Comparison of ENCODE assay signal across 9 cellular contexts in the genomic region with DNA sequence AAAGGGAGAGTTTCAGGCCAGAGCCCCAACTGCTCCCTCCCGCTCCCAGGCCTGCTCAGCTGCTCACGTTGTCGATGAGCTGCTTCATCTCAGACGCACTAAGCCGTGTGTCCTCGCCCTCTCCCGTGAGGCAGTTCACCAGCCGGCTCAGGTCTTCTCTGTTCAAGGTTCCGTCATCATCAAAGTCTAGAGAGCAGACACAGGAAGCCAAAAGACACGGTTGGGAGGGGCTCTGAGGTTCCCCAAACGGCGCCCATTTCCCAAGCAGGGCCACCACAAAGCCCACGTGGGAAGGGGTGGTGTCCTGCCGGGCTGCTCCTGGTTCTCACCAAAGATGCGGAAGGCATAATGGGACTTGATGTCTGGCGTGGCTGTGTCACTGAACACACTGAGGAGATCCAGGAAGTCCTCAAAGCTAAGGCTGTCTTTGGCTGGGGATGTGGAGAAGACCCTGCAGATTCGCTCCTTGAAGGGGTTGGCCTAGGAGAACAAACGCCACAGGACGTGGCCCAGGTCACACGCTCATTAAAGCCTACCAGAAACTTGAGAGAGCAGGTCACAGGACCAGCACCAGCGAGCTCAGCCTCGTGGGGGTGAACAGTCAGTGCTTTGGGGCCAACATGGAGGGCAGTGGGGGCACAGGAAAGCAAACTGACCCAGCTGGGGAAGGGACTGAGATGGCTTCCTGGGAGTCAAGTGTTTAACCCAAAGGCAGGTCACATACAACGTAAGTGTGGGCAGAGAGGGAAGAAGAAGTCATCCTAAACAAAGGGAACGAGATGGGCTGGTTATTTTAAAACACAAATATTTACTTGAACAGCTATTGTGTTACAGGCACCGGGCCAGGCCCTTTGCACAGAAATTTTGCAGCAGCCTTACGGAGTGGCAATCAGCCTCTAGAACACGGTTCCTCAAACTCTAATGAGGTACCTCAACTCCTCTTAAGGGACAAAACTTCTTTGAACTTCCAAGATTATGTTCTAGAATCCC. TPM values are rescaled to one million over a fixed set of nuclear protein-coding genes. Genes with fewer than 3 reads are reported as not detected.
A peak's percentile ranks its signal among the peaks of the same experiment; 100 is the strongest.
DNase-seq lines count a peak whose midpoint lies in the region; ATAC-seq, FAIRE-seq and TF ChIP-seq lines count a peak whose summit lies in the region.
"Had no signal": no experiment of that assay in that cellular context is flagged by ENCODE, and none has a peak within 500 bp of the region (broad histone marks: within the 10 kb centered on the region; RNA-seq: fewer than 3 reads in every experiment).

No MANE protein-coding gene starts in this region.

- RAD21 ChIA-PET in GM12878 (lab: Charles Lee; ENCODE audit: unreplicated experiment), result interaction anchor here (0.8 to 3.6 kb wide), 15 partner anchors 9 to 130 kb away, joined by 3 to 47 read pairs (median 4); a partner anchor contains a TSS

- 11% methylated on average over 27 of the region's 27 CpGs for WGBS in GM12878 (ENCODE audit: insufficient coverage, insufficient replicate concordance, low lambda C conversion rate, missing lambda C conversion rate)

- 0 out of 2 replicates have a peak, but pooled peaks cover 2% of the 10 kb centered on the region for H3F3A ChIP-seq in DOHH2 (ENCODE audit: control insufficient read depth, insufficient read depth)

- H3K9me3 ChIP-seq in DOHH2 (ENCODE audit: control insufficient read depth, insufficient read depth, low read length) (no peaks in the 10 kb centered on the region), GM12878 (replicated peaks; ENCODE audit: control insufficient read depth, insufficient read depth, low read length) (no peaks in the 10 kb centered on the region)

- in situ Hi-C loops in GM12878 (cut with MboI), result no loop called here

- H3K36me3 ChIP-seq in DOHH2 (ENCODE audit: control insufficient read depth, low read length) (peaks cover 41% of the 10 kb centered on the region), GM12878 (ENCODE audit: control insufficient read depth in 2 of 2, insufficient read depth in 2 of 2, low read length in 1 of 2) (peaks cover 14 to 16% of the 10 kb centered on the region in 2 experiments; a peak in 3 of 4 replicates), rectal smooth muscle tissue (ENCODE audit: control insufficient read depth, insufficient read depth, low read length) (peaks cover 24% of the 10 kb centered on the region)

- H3K4me1 ChIP-seq in DOHH2 (ENCODE audit: control insufficient read depth, low read length) (peaks cover 35% of the 10 kb centered on the region), GM12878 (ENCODE audit: control insufficient read depth, insufficient read depth, low read length) (peaks cover 28% of the 10 kb centered on the region), rectal smooth muscle tissue (ENCODE audit: control insufficient read depth, insufficient read depth, low read length) (peaks cover 8% of the 10 kb centered on the region)

- TF ChIP-seq CTCF in DOHH2 (IDR thresholded peaks at IDR 0.05; ENCODE audit: low read depth, low read length, poor library complexity, severe bottlenecking) (no peak), GM12878 (IDR thresholded peaks at IDR 0.05 in 2 of 3, conservative IDR thresholded peaks at IDR 0.05 in 1 of 3; ENCODE audit: control insufficient read depth in 2 of 3, extremely low read depth in 1 of 3, insufficient read depth in 1 of 3, low read depth in 3 of 3, low read length in 3 of 3) (no peak)

- TF ChIP-seq EP300 in GM12878 (IDR thresholded peaks at IDR 0.05; ENCODE audit: borderline replicate concordance in 1 of 2, control insufficient read depth in 1 of 2, low read depth in 2 of 2, low read length in 2 of 2), result no peak

- H3K9ac ChIP-seq in GM12878 (ENCODE audit: control insufficient read depth, insufficient read depth, low read length), result peak overlapping the region; percentile 85
- peak overlapping the region; percentile 32 for H3K9ac ChIP-seq in rectal smooth muscle tissue (ENCODE audit: low read length)

- DNase-seq in T-helper 2 cell (peak; percentile 50 to 95 (median 78)), GM12878 (ENCODE audit: low read depth, low spot score) (peak; percentile 32), SHP77 treated with DMSO at 0.1 percent for 48 hours (lab: John Stamatoyannopoulos, UW) (no peak)

- no peak for TF ChIP-seq RAD21 in GM12878 (IDR thresholded peaks at IDR 0.05; ENCODE audit: insufficient read depth, low read depth, low read length)

- H3K4me2 ChIP-seq in DOHH2 (ENCODE audit: low read length), result peak overlapping the region; percentile 100
- H3K4me2 ChIP-seq in GM12878 (ENCODE audit: control insufficient read depth, insufficient read depth), result peak overlapping the region; percentile 88

- intact Hi-C loops in GM12878 (cut with micrococcal nuclease; ENCODE audit: unreplicated experiment), result loop anchor here (2.0 to 5.0 kb wide), 6 partner anchors 27 to 431 kb away; a partner anchor contains a TSS

- CTCF ChIA-PET in GM12878 (lab: Yijun Ruan, JAX), result interaction anchor here (1.0 to 4.8 kb wide), 23 partner anchors 10 to 700 kb away, joined by 3 to 38 read pairs (median 4); a partner anchor contains a TSS

- ATAC-seq in GM12878 (peak; percentile 53), GM18517 (IDR thresholded peaks at IDR 0.05; ENCODE audit: unreplicated experiment) (no peak), GM21526 (IDR thresholded peaks at IDR 0.05; ENCODE audit: low FRiP score, unreplicated experiment) (no peak), GM19463 (IDR thresholded peaks at IDR 0.05; ENCODE audit: unreplicated experiment) (no peak)

- H3K4me3 ChIP-seq in DOHH2 (ENCODE audit: low read length), result peak overlapping the region; percentile 96
- peak overlapping the region; percentile 79 for H3K4me3 ChIP-seq in GM12878
- H3K4me3 ChIP-seq in rectal smooth muscle tissue (ENCODE audit: low read length), result no peak overlapping the region

- H3K79me2 ChIP-seq in DOHH2 (ENCODE audit: control insufficient read depth, low read length) (peaks cover 29% of the 10 kb centered on the region), GM12878 (ENCODE audit: control insufficient read depth, insufficient read depth, low read length) (peaks cover 19% of the 10 kb centered on the region)

- peak; percentile 75; the same call in 1 of the 2 replicates for TF ChIP-seq POLR2A in GM12878 (IDR thresholded peaks at IDR 0.05; ENCODE audit: low read depth, low read length)

- H4K20me1 ChIP-seq in DOHH2 (ENCODE audit: control insufficient read depth, insufficient read depth, low read depth, low read length) (no peaks in the 10 kb centered on the region), GM12878 (ENCODE audit: control insufficient read depth, insufficient read depth) (no peaks in the 10 kb centered on the region)

- no peaks in the 10 kb centered on the region for H3K9me2 ChIP-seq in DOHH2 (replicated peaks; ENCODE audit: control insufficient read depth, low read length)

- FAIRE-seq in GM12878 (lab: Jason Lieb, UNC), result peak; percentile 78
- FAIRE-seq: colon had no signal

- POLR2A ChIA-PET in GM12878 (lab: Charles Lee), result interaction anchor here (0.5 to 4.9 kb wide), 16 partner anchors 10 to 230 kb away, joined by 3 to 31 read pairs (median 4); a partner anchor contains a TSS

- H2AFZ ChIP-seq in GM12878 (ENCODE audit: control insufficient read depth, low read depth, low read length), result peak overlapping the region; percentile 54

- H3K27me3 ChIP-seq in DOHH2 (ENCODE audit: control insufficient read depth, low read length) (no peaks in the 10 kb centered on the region), GM12878 (replicated peaks in 1 of 2; ENCODE audit: control insufficient read depth in 2 of 2, insufficient read depth in 2 of 2, low read length in 1 of 2) (no peaks in the 10 kb centered on the region), rectal smooth muscle tissue (ENCODE audit: control insufficient read depth, insufficient read depth, low read length) (no peaks in the 10 kb centered on the region)

- H3K27ac ChIP-seq in DOHH2 (ENCODE audit: low read depth, low read length) (peak overlapping the region; percentile 48), GM12878 (ENCODE audit: control insufficient read depth, insufficient read depth) (peak overlapping the region; percentile 66), rectal smooth muscle tissue (ENCODE audit: low read depth, low read length) (peak overlapping the region; percentile 20)

- no TSS peak for BruUV-seq in GM12878 (replicated peaks; lab: Mats Ljungman, UMichigan)

- SMC1A ChIA-PET in GM12878 (lab: Charles Lee; ENCODE audit: uncharacterized antibody, unreplicated experiment), result interaction anchor here (0.7 to 4.5 kb wide), 27 partner anchors 9 to 702 kb away, joined by 3 to 70 read pairs (median 5); a partner anchor contains a TSS

RNA-seq across cellular contexts. Expression of a gene that starts 2.4 kb away (rescaled TPM):
- 10.1 and 10.3 TPM in 2 replicates for total RNA-seq in GM12878 (2013; cell fraction: nucleolus; rRNA removed)
- total RNA-seq in GM12878 (2014; rRNA removed) (67.1 and 73.8 TPM in 2 replicates), GM12878 (2014; rRNA removed; fragmentation: Illumina TruSeq; extraction: Trizol) (51.4 and 53.0 TPM in 2 replicates), GM12878 (2021) (80.8 and 88.8 TPM in 2 replicates)
- polyA plus RNA-seq in GM12878 (2011; ENCODE audit: low read depth), result 55.1 TPM
- polyA plus RNA-seq in GM12878 (2011; rRNA removed) (78.5 and 155 TPM in 2 replicates), GM12878 (2014; fragmentation: Illumina TruSeq; extraction: Trizol) (42.7 and 83.0 TPM in 2 replicates), GM12878 (2014; fragmentation: Nextera tagmentation; extraction: Ambion mirVana) (10 to 100 TPM; 10.8 to 42.5 TPM), GM12878 (2014; rRNA removed) (141 and 142 TPM in 2 replicates), GM12878 (2016; fragmentation: Nextera tagmentation; extraction: Ambion mirVana) (100 to 1,000 TPM; 128 to 134 TPM)
- polyA plus RNA-seq in GM12878 (2011; cell fraction: cytosol; rRNA removed), result 207 and 248 TPM in 2 replicates
- polyA plus RNA-seq in GM12878 (2011; cell fraction: nucleus; rRNA removed), result 114 and 156 TPM in 2 replicates
- 109 and 142 TPM in 2 replicates for polyA plus RNA-seq in GM12878 (2012)
- 57.2 and 93.1 TPM in 2 replicates for polyA minus RNA-seq in GM12878 (2011; rRNA and poly(A)+ RNA removed)
- 17.9 and 31.4 TPM in 2 replicates for polyA minus RNA-seq in GM12878 (2011; cell fraction: cytosol; rRNA and poly(A)+ RNA removed)
- 11.7 and 13.8 TPM in 2 replicates for polyA minus RNA-seq in GM12878 (2011; cell fraction: nucleus; rRNA and poly(A)+ RNA removed)

RNA-seq across cellular contexts. Expression of a gene that starts 2.7 kb away (rescaled TPM):
- 14.4 and 14.8 TPM in 2 replicates for total RNA-seq in GM12878 (2013; cell fraction: nucleolus; rRNA removed)
- total RNA-seq in GM12878 (2014; rRNA removed) (5.2 and 5.6 TPM in 2 replicates), GM12878 (2014; rRNA removed; fragmentation: Illumina TruSeq; extraction: Trizol) (2.7 and 3.5 TPM in 2 replicates), GM12878 (2021) (7.8 and 8.9 TPM in 2 replicates)
- 1.8 TPM for polyA plus RNA-seq in GM12878 (2011; ENCODE audit: low read depth)
- polyA plus RNA-seq in GM12878 (2011; rRNA removed) (1.5 and 3.2 TPM in 2 replicates), GM12878 (2014; fragmentation: Illumina TruSeq; extraction: Trizol) (0.90 and 2.2 TPM in 2 replicates), GM12878 (2014; fragmentation: Nextera tagmentation; extraction: Ambion mirVana) (under 1 TPM; 0.68 to 0.85 TPM), GM12878 (2014; rRNA removed) (4.3 TPM in 2 replicates), GM12878 (2016; fragmentation: Nextera tagmentation; extraction: Ambion mirVana) (1 to 10 TPM; 2.1 to 3.8 TPM)
- polyA plus RNA-seq in GM12878 (2011; cell fraction: cytosol; rRNA removed), result 3.5 and 3.8 TPM in 2 replicates
- polyA plus RNA-seq in GM12878 (2011; cell fraction: nucleus; rRNA removed), result 7.7 and 7.9 TPM in 2 replicates
- polyA plus RNA-seq in GM12878 (2012), result 2.5 and 2.6 TPM in 2 replicates
- 7.0 and 18.5 TPM in 2 replicates for polyA minus RNA-seq in GM12878 (2011; rRNA and poly(A)+ RNA removed)
- polyA minus RNA-seq in GM12878 (2011; cell fraction: cytosol; rRNA and poly(A)+ RNA removed), result 1.7 and 4.5 TPM in 2 replicates
- polyA minus RNA-seq in GM12878 (2011; cell fraction: nucleus; rRNA and poly(A)+ RNA removed), result 13.9 and 18.6 TPM in 2 replicates

RNA-seq across cellular contexts. Expression of a gene that starts 18.0 kb away (rescaled TPM):
- 0.32 and 1.2 TPM in 2 replicates for total RNA-seq in GM12878 (2013; cell fraction: nucleolus; rRNA removed)
- total RNA-seq in GM12878 (2014; rRNA removed), result 0.05 and 0.11 TPM in 2 replicates
- 0.09 TPM in 1 of 2 replicates, not detected in the other for total RNA-seq in GM12878 (2014; rRNA removed; fragmentation: Illumina TruSeq; extraction: Trizol)
- 0.13 and 0.19 TPM in 2 replicates for total RNA-seq in GM12878 (2021)
- polyA plus RNA-seq in GM12878 (2011; ENCODE audit: low read depth), result 0.16 TPM
- 0.26 and 0.27 TPM in 2 replicates for polyA plus RNA-seq in GM12878 (2011; rRNA removed)
- polyA plus RNA-seq in GM12878 (2011; cell fraction: cytosol; rRNA removed), result 0.18 and 0.63 TPM in 2 replicates
- 0.34 and 1.1 TPM in 2 replicates for polyA plus RNA-seq in GM12878 (2011; cell fraction: nucleus; rRNA removed)
- polyA plus RNA-seq in GM12878 (2012), result 0.11 and 0.22 TPM in 2 replicates
- 0.13 and 0.22 TPM in 2 replicates for polyA plus RNA-seq in GM12878 (2014; fragmentation: Illumina TruSeq; extraction: Trizol)
- polyA plus RNA-seq in GM12878 (2014; fragmentation: Nextera tagmentation; extraction: Ambion mirVana), result under 1 TPM in 1 of 2 experiments, not detected in 1; 0.03 TPM
- 0.17 and 0.22 TPM in 2 replicates for polyA plus RNA-seq in GM12878 (2014; rRNA removed)
- under 1 TPM; 0.09 to 0.32 TPM for polyA plus RNA-seq in GM12878 (2016; fragmentation: Nextera tagmentation; extraction: Ambion mirVana)
- 0.15 and 0.29 TPM in 2 replicates for polyA minus RNA-seq in GM12878 (2011; rRNA and poly(A)+ RNA removed)
- polyA minus RNA-seq in GM12878 (2011; cell fraction: cytosol; rRNA and poly(A)+ RNA removed), result not detected in 2 replicates
- 0.12 TPM in 1 of 2 replicates, not detected in the other for polyA minus RNA-seq in GM12878 (2011; cell fraction: nucleus; rRNA and poly(A)+ RNA removed)

RNA-seq across cellular contexts. Expression of a gene that starts 30.2 kb away (rescaled TPM):
- total RNA-seq in GM12878 (2013; cell fraction: nucleolus; rRNA removed), result 76.9 and 77.1 TPM in 2 replicates
- total RNA-seq in GM12878 (2014; rRNA removed) (10.4 and 13.4 TPM in 2 replicates), GM12878 (2014; rRNA removed; fragmentation: Illumina TruSeq; extraction: Trizol) (7.7 and 8.8 TPM in 2 replicates), GM12878 (2021) (23.5 and 26.0 TPM in 2 replicates)
- polyA plus RNA-seq in GM12878 (2011; ENCODE audit: low read depth), result 5.7 TPM
- polyA plus RNA-seq in GM12878 (2011; rRNA removed) (3.9 and 8.7 TPM in 2 replicates), GM12878 (2014; fragmentation: Illumina TruSeq; extraction: Trizol) (3.7 and 8.1 TPM in 2 replicates), GM12878 (2014; fragmentation: Nextera tagmentation; extraction: Ambion mirVana) (1 to 10 TPM in 1 of 2 experiments, under 1 TPM in 1; 0.87 to 1.4 TPM), GM12878 (2014; rRNA removed) (16.3 and 18.1 TPM in 2 replicates), GM12878 (2016; fragmentation: Nextera tagmentation; extraction: Ambion mirVana) (10 to 100 TPM in 1 of 2 experiments, 1 to 10 TPM in 1; 10.0 to 10.8 TPM)
- 9.1 and 11.6 TPM in 2 replicates for polyA plus RNA-seq in GM12878 (2011; cell fraction: cytosol; rRNA removed)
- 40.5 and 46.0 TPM in 2 replicates for polyA plus RNA-seq in GM12878 (2011; cell fraction: nucleus; rRNA removed)
- 12.4 and 13.5 TPM in 2 replicates for polyA plus RNA-seq in GM12878 (2012)
- polyA minus RNA-seq in GM12878 (2011; rRNA and poly(A)+ RNA removed), result 18.4 and 36.0 TPM in 2 replicates
- polyA minus RNA-seq in GM12878 (2011; cell fraction: cytosol; rRNA and poly(A)+ RNA removed), result 6.4 and 14.2 TPM in 2 replicates
- 13.7 and 25.4 TPM in 2 replicates for polyA minus RNA-seq in GM12878 (2011; cell fraction: nucleus; rRNA and poly(A)+ RNA removed)

RNA-seq across cellular contexts. Expression of a gene that starts 34.1 kb away (rescaled TPM):
- 17.2 and 19.9 TPM in 2 replicates for total RNA-seq in GM12878 (2013; cell fraction: nucleolus; rRNA removed)
- 22.9 and 26.0 TPM in 2 replicates for total RNA-seq in GM12878 (2014; rRNA removed)
- 17.8 and 18.2 TPM in 2 replicates for total RNA-seq in GM12878 (2014; rRNA removed; fragmentation: Illumina TruSeq; extraction: Trizol)
- total RNA-seq in GM12878 (2021), result 22.9 and 25.7 TPM in 2 replicates
- polyA plus RNA-seq in GM12878 (2011; ENCODE audit: low read depth), result 11.0 TPM
- 28.4 and 29.5 TPM in 2 replicates for polyA plus RNA-seq in GM12878 (2011; rRNA removed)
- polyA plus RNA-seq in GM12878 (2011; cell fraction: cytosol; rRNA removed), result 19.3 and 20.9 TPM in 2 replicates
- polyA plus RNA-seq in GM12878 (2011; cell fraction: nucleus; rRNA removed), result 16.1 and 17.5 TPM in 2 replicates
- 13.8 and 14.7 TPM in 2 replicates for polyA plus RNA-seq in GM12878 (2012)
- polyA plus RNA-seq in GM12878 (2014; fragmentation: Illumina TruSeq; extraction: Trizol), result 18.3 and 20.8 TPM in 2 replicates
- polyA plus RNA-seq in GM12878 (2014; fragmentation: Nextera tagmentation; extraction: Ambion mirVana), result 10 to 100 TPM in 1 of 2 experiments, 1 to 10 TPM in 1; 5.8 to 11.2 TPM
- 22.2 and 23.6 TPM in 2 replicates for polyA plus RNA-seq in GM12878 (2014; rRNA removed)
- 10 to 100 TPM; 29.2 to 31.3 TPM for polyA plus RNA-seq in GM12878 (2016; fragmentation: Nextera tagmentation; extraction: Ambion mirVana)
- polyA minus RNA-seq in GM12878 (2011; rRNA and poly(A)+ RNA removed), result 14.7 and 17.3 TPM in 2 replicates
- 4.0 and 5.6 TPM in 2 replicates for polyA minus RNA-seq in GM12878 (2011; cell fraction: cytosol; rRNA and poly(A)+ RNA removed)
- 5.7 and 11.4 TPM in 2 replicates for polyA minus RNA-seq in GM12878 (2011; cell fraction: nucleus; rRNA and poly(A)+ RNA removed)
